ENCODE assay signal across 25 cellular contexts in genomic region chr14:51081712-51082111, GRCh38. TPM values are rescaled to one million over a fixed set of nuclear protein-coding genes. Genes with fewer than 3 reads are reported as not detected.
DNase-seq lines count a peak whose midpoint lies in the region; ATAC-seq, FAIRE-seq and TF ChIP-seq lines count a peak whose summit lies in the region.
"Had no signal": no experiment of that assay in that cellular context is flagged by ENCODE, and none has a peak within 500 bp of the region (broad histone marks: within the 10 kb centered on the region; RNA-seq: fewer than 3 reads in every experiment).

No MANE protein-coding gene starts in this region.

- DNase-seq in left ventricle myocardium inferior (no peak), cardiac septum (ENCODE audit: low spot score) (no peak), colonic mucosa (peak; percentile 25), neural crest cell (ENCODE audit: low read depth, low spot score) (no peak), urothelium cell line (ENCODE audit: low spot score) (no peak)
- no peak for DNase-seq in naive thymus-derived CD4-positive, alpha-beta T cell
- no peak for DNase-seq in activated effector memory CD4-positive, alpha-beta T cell treated with anti-CD3 and anti-CD28 coated beads, Interleukin-2, amount 50 U/mL, for 16 hours
- DNase-seq: 8988T; ACHN; AML-193; BE2C; CD4-positive, alpha-beta T cell; CD8-positive, alpha-beta memory T cell; DMS 273 treated with DMSO at 0.1 percent for 48 hours; DMS79; GF-D8; H9 had no signal

- TF ChIP-seq CTCF in left ventricle myocardium inferior (IDR thresholded peaks at IDR 0.05; ENCODE audit: borderline replicate concordance) = no peak
- no peak for TF ChIP-seq CTCF in colonic mucosa (IDR thresholded peaks at IDR 0.05)
- no peak for TF ChIP-seq CTCF in neural crest cell (conservative IDR thresholded peaks at IDR 0.05)

- no peak overlapping the region for H3K4me3 Mint-ChIP-seq in neural crest cell
- H3K4me3 Mint-ChIP-seq in naive thymus-derived CD4-positive, alpha-beta T cell = no peak overlapping the region
- H3K4me3 Mint-ChIP-seq: CD14-positive monocyte; CD4-positive, alpha-beta T cell; CD8-positive, alpha-beta memory T cell; GM23338; H9 had no signal

- H3K4me1 Mint-ChIP-seq in neural crest cell = no peaks in the 10 kb centered on the region
- H3K4me1 Mint-ChIP-seq in naive thymus-derived CD4-positive, alpha-beta T cell = peaks cover 0 to 3% (median 0%) of the 10 kb centered on the region in 7 donors
- H3K4me1 Mint-ChIP-seq: CD8-positive, alpha-beta memory T cell had no signal

- no peaks in the 10 kb centered on the region for H3K9me3 ChIP-seq in left ventricle myocardium inferior (replicated peaks)
- H3K9me3 ChIP-seq in colonic mucosa = no peaks in the 10 kb centered on the region
- no peaks in the 10 kb centered on the region for H3K9me3 ChIP-seq in naive thymus-derived CD4-positive, alpha-beta T cell (ENCODE audit: control insufficient read depth in 2 of 3, low read length in 3 of 3)
- H3K9me3 ChIP-seq: A549; BE2C; BLaER1 treated with 17β-estradiol and CSF1 and Interleukin-3, amounts not matched to agents 10 nM and 100 nM had no signal

- H3K9ac ChIP-seq in colonic mucosa (ENCODE audit: low read depth in 2 of 2, low read length in 2 of 2) = no peak overlapping the region
- H3K9ac ChIP-seq: BLaER1 treated with 17β-estradiol and CSF1 and Interleukin-3, amounts not matched to agents 10 nM and 100 nM had no signal

- peak overlapping the region; percentile 52 for H3K27ac ChIP-seq in left ventricle myocardium inferior (replicated peaks)
- no peak overlapping the region for H3K27ac ChIP-seq in colonic mucosa
- H3K27ac ChIP-seq in naive thymus-derived CD4-positive, alpha-beta T cell (ENCODE audit: low read depth, low read length) = no peak overlapping the region
- H3K27ac ChIP-seq: A549; BLaER1 treated with 17β-estradiol and CSF1 and Interleukin-3, amounts not matched to agents 10 nM and 100 nM had no signal

- no peaks in the 10 kb centered on the region for H3K36me3 ChIP-seq in left ventricle myocardium inferior
- H3K36me3 ChIP-seq in colonic mucosa = no peaks in the 10 kb centered on the region
- no peaks in the 10 kb centered on the region for H3K36me3 ChIP-seq in naive thymus-derived CD4-positive, alpha-beta T cell (ENCODE audit: control insufficient read depth in 2 of 3, insufficient read depth in 3 of 3, low read length in 3 of 3)
- H3K36me3 ChIP-seq: BE2C; BLaER1 treated with 17β-estradiol and CSF1 and Interleukin-3, amounts not matched to agents 10 nM and 100 nM had no signal

- H3K4me3 ChIP-seq in left ventricle myocardium inferior (no peak overlapping the region), colonic mucosa (no peak overlapping the region)
- no peak overlapping the region for H3K4me3 ChIP-seq in naive thymus-derived CD4-positive, alpha-beta T cell (ENCODE audit: low read length)
- H3K4me3 ChIP-seq: A549; BLaER1 treated with 17β-estradiol and CSF1 and Interleukin-3, amounts not matched to agents 10 nM and 100 nM; GM23338 had no signal

- H3K27me3 ChIP-seq in left ventricle myocardium inferior (ENCODE audit: low read depth) (no peaks in the 10 kb centered on the region), colonic mucosa (no peaks in the 10 kb centered on the region)
- no peaks in the 10 kb centered on the region for H3K27me3 ChIP-seq in naive thymus-derived CD4-positive, alpha-beta T cell (ENCODE audit: control insufficient read depth in 2 of 2, insufficient read depth in 2 of 2, low read length in 2 of 2)
- H3K27me3 ChIP-seq: BE2C; BLaER1 treated with 17β-estradiol and CSF1 and Interleukin-3, amounts not matched to agents 10 nM and 100 nM had no signal

- peaks cover 2% of the 10 kb centered on the region for H3K9me3 Mint-ChIP-seq in neural crest cell
- peaks cover 0 to 3% (median 0%) of the 10 kb centered on the region in 11 donors for H3K9me3 Mint-ChIP-seq in naive thymus-derived CD4-positive, alpha-beta T cell
- H3K9me3 Mint-ChIP-seq: CD14-positive monocyte; CD4-positive, alpha-beta T cell; CD8-positive, alpha-beta memory T cell; GM23338; H9 had no signal

- POLR2A ChIA-PET in naive thymus-derived CD4-positive, alpha-beta T cell (lab: Charles Lee) = no interaction called here

- CTCF ChIA-PET in naive thymus-derived CD4-positive, alpha-beta T cell (lab: Charles Lee) = interaction anchor here (0.6 kb wide), 1 partner anchor 304 kb away, joined by 4 read pairs; no protein-coding TSS in a partner anchor

- ATAC-seq in naive thymus-derived CD4-positive, alpha-beta T cell = no peak
- no peak for ATAC-seq in HG03439 (IDR thresholded peaks at IDR 0.05; ENCODE audit: unreplicated experiment)
- ATAC-seq: A549, GM23338, HCT116 had no signal

- intact Hi-C loops in left ventricle myocardium inferior (cut with micrococcal nuclease) = no loop called here
- intact Hi-C loops in cardiac septum (cut with DNase I) = no loop called here
- intact Hi-C loops in colonic mucosa (cut with DNase I) = no loop called here
- intact Hi-C loops in naive thymus-derived CD4-positive, alpha-beta T cell (cut with micrococcal nuclease) = no loop called here

- no peaks in the 10 kb centered on the region for H3K27me3 Mint-ChIP-seq in neural crest cell (ENCODE audit: low read depth)
- peaks cover 0 to 11% (median 4%) of the 10 kb centered on the region in 5 donors for H3K27me3 Mint-ChIP-seq in naive thymus-derived CD4-positive, alpha-beta T cell
- H3K27me3 Mint-ChIP-seq: CD4-positive, alpha-beta T cell had no signal

- FAIRE-seq in urothelium cell line (lab: Jason Lieb, UNC) = peak; percentile 32
- FAIRE-seq: D721Med, GM12891 had no signal

- H3K4me1 ChIP-seq in left ventricle myocardium inferior = peaks cover 16% of the 10 kb centered on the region
- no peaks in the 10 kb centered on the region for H3K4me1 ChIP-seq in colonic mucosa
- no peaks in the 10 kb centered on the region for H3K4me1 ChIP-seq in naive thymus-derived CD4-positive, alpha-beta T cell (ENCODE audit: control insufficient read depth in 2 of 2, insufficient read depth in 2 of 2, low read length in 2 of 2)
- H3K4me1 ChIP-seq: BLaER1 treated with 17β-estradiol and CSF1 and Interleukin-3, amounts not matched to agents 10 nM and 100 nM had no signal

- H3K36me3 Mint-ChIP-seq in neural crest cell (ENCODE audit: low read depth) = no peaks in the 10 kb centered on the region
- H3K36me3 Mint-ChIP-seq in naive thymus-derived CD4-positive, alpha-beta T cell = no peaks in the 10 kb centered on the region
- H3K36me3 Mint-ChIP-seq: CD14-positive monocyte had no signal

- peak overlapping the region; percentile 36 for H3K27ac Mint-ChIP-seq in neural crest cell (ENCODE audit: unreplicated experiment)
- no peak overlapping the region for H3K27ac Mint-ChIP-seq in naive thymus-derived CD4-positive, alpha-beta T cell
- H3K27ac Mint-ChIP-seq: CD14-positive monocyte; CD4-positive, alpha-beta T cell; CD8-positive, alpha-beta memory T cell; GM23338 had no signal

RNA-seq across cellular contexts. Expression of gene TRIM9, which starts 13.2 kb away (rescaled TPM):
- 0.27 TPM for total RNA-seq in left ventricle myocardium inferior
- total RNA-seq in cardiac septum = 1.5 TPM
- under 1 TPM; 0.49 to 0.66 TPM for total RNA-seq in colonic mucosa
- total RNA-seq in neural crest cell = 19.7 and 21.9 TPM in 2 replicates
- total RNA-seq in naive thymus-derived CD4-positive, alpha-beta T cell = 1 to 10 TPM in 1 of 5 experiments, under 1 TPM in 4; 0.27 to 1.7 (median 0.39) TPM
- under 1 TPM; 0.04 to 0.13 TPM for polyA plus RNA-seq in naive thymus-derived CD4-positive, alpha-beta T cell
- polyA plus RNA-seq: CD14-positive monocyte had no signal
